Comparison of ENCODE assay signal across 8 cellular contexts in genomic region chr9:91433180-91433579, GRCh38. TPM values are rescaled to one million over a fixed set of nuclear protein-coding genes. Genes with fewer than 3 reads are reported as not detected.
DNase-seq lines count a peak whose midpoint lies in the region; ATAC-seq and TF ChIP-seq lines count a peak whose summit lies in the region.

No MANE protein-coding gene starts in this region.

- TF ChIP-seq CTCF in GM12875 (IDR thresholded peaks at IDR 0.05; ENCODE audit: borderline replicate concordance, insufficient read depth, low read depth, low read length) (peak; percentile 32; the same call in 1 of the 2 replicates), RWPE1 (conservative IDR thresholded peaks at IDR 0.05; ENCODE audit: low read depth) (peak; percentile 89), epithelial cell of esophagus (IDR thresholded peaks at IDR 0.05; ENCODE audit: insufficient read depth, low read depth, low read length, missing control alignments) (peak; percentile 62), omental fat pad (IDR thresholded peaks at IDR 0.05) (no peak)

- POLR2A ChIA-PET in RWPE1 (lab: Yijun Ruan, JAX; ENCODE audit: low non-redundant PET), result no interaction called here

- H3K27ac ChIP-seq in RWPE1, result no peak overlapping the region

- CTCF ChIA-PET in RWPE1 (lab: Yijun Ruan, JAX), result interaction anchor here (0.6 to 1.7 kb wide), 7 partner anchors 12 to 674 kb away, joined by 3 to 14 read pairs (median 3); no protein-coding TSS in a partner anchor

- no peak overlapping the region for H3K4me3 ChIP-seq in GM12875 (ENCODE audit: low read depth, low read length)
- no peak overlapping the region for H3K4me3 ChIP-seq in epithelial cell of esophagus (ENCODE audit: low read length)

- ATAC-seq in omental fat pad (ENCODE audit: low FRiP score) (peak; percentile 63), HG03108 (IDR thresholded peaks at IDR 0.05; ENCODE audit: unreplicated experiment) (no peak)

- DNase-seq in AG08395 (ENCODE audit: low spot score) (peak; percentile 83), RWPE1 (ENCODE audit: low spot score) (peak; percentile 92), epithelial cell of esophagus (ENCODE audit: low read depth) (peak; percentile 96), omental fat pad (ENCODE audit: low spot score) (no peak), NCI-H2081 treated with DMSO at 0.1 percent for 48 hours (lab: John Stamatoyannopoulos, UW) (no peak), NCI-H2107 treated with DMSO at 0.1 percent for 48 hours (lab: John Stamatoyannopoulos, UW; ENCODE audit: unreplicated experiment) (no peak)

RNA-seq across cellular contexts. Expression of gene NFIL3, which starts 9.5 kb away (rescaled TPM):
- 100 to 1,000 TPM in 2 of 4 donors, 10 to 100 TPM in 2; 51.9 to 247 (median 111) TPM for total RNA-seq in omental fat pad

Comparison
In these comparisons a context has a peak if more than half of its experiments do, and no peak if none do; other contexts are left out.
1. DNase-seq: peak in AG08395 (single experiment), RWPE1 (single experiment) and epithelial cell of esophagus (single experiment); none in omental fat pad (single experiment), NCI-H2081 treated with DMSO at 0.1 percent for 48 hours (single experiment) and NCI-H2107 treated with DMSO at 0.1 percent for 48 hours (single experiment).
2. CTCF ChIP-seq: peak in GM12875 (single experiment), RWPE1 (single experiment) and epithelial cell of esophagus (single experiment); none in omental fat pad (0 of 3).